In genomic region chr10:51886438-51887068, GRCh38 we compare ENCODE assay signal across 24 cellular contexts.
DNase-seq lines count a peak whose midpoint lies in the region; ATAC-seq, FAIRE-seq and TF ChIP-seq lines count a peak whose summit lies in the region.
"Had no signal": no experiment of that assay in that cellular context is flagged by ENCODE, and none has a peak within 500 bp of the region (broad histone marks: within the 10 kb centered on the region; RNA-seq: fewer than 3 reads in every experiment).

No MANE protein-coding gene starts in this region.

- WGBS in mesenchymal stem cell, result 31% methylated on average over 4 of the region's 4 CpGs
- 3 to 38% methylated on average over 3 to 4 of the region's 4 CpGs for WGBS in gastroesophageal sphincter (ENCODE audit: low coverage in 1 of 2), 2 donors
- WGBS in trophoblast cell (ENCODE audit: extremely low coverage, insufficient coverage, insufficient read length), result no CpG with 5 or more reads among the region's 4 CpGs

- H2AFZ ChIP-seq in mesenchymal stem cell (ENCODE audit: low read depth, low read length) (no peak overlapping the region), trophoblast cell (ENCODE audit: insufficient read depth, low read length, poor library complexity) (no peak overlapping the region)
- H2AFZ ChIP-seq: PC-9 had no signal

- H3K79me2 ChIP-seq in trophoblast cell (ENCODE audit: control insufficient read depth, insufficient read depth, low read length, poor library complexity), result no peaks in the 10 kb centered on the region

- H4K12ac ChIP-seq in trophoblast cell (ENCODE audit: low read depth, low read length), result no peak overlapping the region

- H3K4ac ChIP-seq in mesenchymal stem cell (ENCODE audit: low read depth in 1 of 2, low read length in 2 of 2) (no peak overlapping the region), trophoblast cell (ENCODE audit: low read depth, low read length) (no peak overlapping the region)

- H3K9me3 ChIP-seq in mesenchymal stem cell (ENCODE audit: control insufficient read depth, low read length) (peaks cover 6% of the 10 kb centered on the region), gastroesophageal sphincter (no peaks in the 10 kb centered on the region), trophoblast cell (ENCODE audit: insufficient read depth, low read depth, low read length) (peaks cover 2% of the 10 kb centered on the region)
- H3K9me3 ChIP-seq: A549, tibial artery had no signal

- TF ChIP-seq CTCF in AG09319 (IDR thresholded peaks at IDR 0.05; ENCODE audit: low read depth, low read length) (no peak), chondrocyte (IDR thresholded peaks at IDR 0.05) (no peak), GM13977 (IDR thresholded peaks at IDR 0.05; ENCODE audit: extremely low read depth, insufficient read depth, missing control alignments) (no peak), gastroesophageal sphincter (IDR thresholded peaks at IDR 0.05) (no peak)

- H3K4me2 ChIP-seq in mesenchymal stem cell (ENCODE audit: low read length, poor library complexity, severe bottlenecking) (no peak overlapping the region), trophoblast cell (ENCODE audit: low read length) (no peak overlapping the region)
- H3K4me2 ChIP-seq: A549, PC-9 had no signal

- no peak overlapping the region for H4K91ac ChIP-seq in mesenchymal stem cell (ENCODE audit: low read length)
- H4K91ac ChIP-seq in trophoblast cell (ENCODE audit: low read depth, low read length), result no peak overlapping the region

- H3K36me3 ChIP-seq in mesenchymal stem cell (ENCODE audit: control insufficient read depth in 1 of 2, insufficient read depth in 2 of 2, low read depth in 1 of 2, low read length in 2 of 2), result no peaks in the 10 kb centered on the region
- no peaks in the 10 kb centered on the region for H3K36me3 ChIP-seq in gastroesophageal sphincter
- H3K36me3 ChIP-seq in trophoblast cell (ENCODE audit: control insufficient read depth in 1 of 2, insufficient read depth in 2 of 2, low read length in 2 of 2), result no peaks in the 10 kb centered on the region
- H3K36me3 ChIP-seq: tibial artery had no signal

- H3K79me1 ChIP-seq in mesenchymal stem cell (replicated peaks; ENCODE audit: low read length, poor library complexity, severe bottlenecking) (no peaks in the 10 kb centered on the region), trophoblast cell (ENCODE audit: low read length) (no peaks in the 10 kb centered on the region)

- no peaks in the 10 kb centered on the region for H3K27me3 Mint-ChIP-seq in chondrocyte (ENCODE audit: low read depth)
- H3K27me3 Mint-ChIP-seq: central memory CD8-positive, alpha-beta T cell; effector memory CD8-positive, alpha-beta T cell; stimulated activated memory B cell treated with anti-CD40 and anti-IgM and Interleukin-4, amounts not matched to agents 10 μg/mL and 1 μg/mL and 100 μg/mL, for 72 hours had no signal

- no peak overlapping the region for H2BK120ac ChIP-seq in mesenchymal stem cell (ENCODE audit: low read depth, low read length)
- H2BK120ac ChIP-seq in trophoblast cell (ENCODE audit: insufficient read depth, low read length, poor library complexity), result no peak overlapping the region

- H4K8ac ChIP-seq in mesenchymal stem cell (ENCODE audit: low read length) (no peak overlapping the region), trophoblast cell (ENCODE audit: low read depth, low read length) (no peak overlapping the region)

- peaks cover 29% of the 10 kb centered on the region for H3K4me1 Mint-ChIP-seq in chondrocyte (ENCODE audit: low read depth)
- H3K4me1 Mint-ChIP-seq: CD8-positive, alpha-beta memory T cell; central memory CD8-positive, alpha-beta T cell; neural crest cell; stimulated activated memory B cell treated with anti-CD40 and anti-IgM and Interleukin-4, amounts not matched to agents 10 μg/mL and 1 μg/mL and 100 μg/mL, for 72 hours had no signal

- H2AK5ac ChIP-seq in mesenchymal stem cell (ENCODE audit: low read length, severe bottlenecking) (no peak overlapping the region), trophoblast cell (ENCODE audit: low read length) (no peak overlapping the region)

- no peaks in the 10 kb centered on the region for H3K27me3 ChIP-seq in mesenchymal stem cell (ENCODE audit: control insufficient read depth in 1 of 2, insufficient read depth in 1 of 2, low read length in 2 of 2)
- no peaks in the 10 kb centered on the region for H3K27me3 ChIP-seq in gastroesophageal sphincter
- H3K27me3 ChIP-seq in trophoblast cell (ENCODE audit: insufficient read depth, low read length), result no peaks in the 10 kb centered on the region
- H3K27me3 ChIP-seq: tibial artery had no signal

- peaks cover 3% of the 10 kb centered on the region for H3K36me3 Mint-ChIP-seq in chondrocyte (ENCODE audit: low read depth)
- H3K36me3 Mint-ChIP-seq: CD8-positive, alpha-beta memory T cell; stimulated activated memory B cell treated with anti-CD40 and anti-IgM and Interleukin-4, amounts not matched to agents 10 μg/mL and 1 μg/mL and 100 μg/mL, for 72 hours had no signal

- H3K9ac ChIP-seq in mesenchymal stem cell (ENCODE audit: low read length), result peak overlapping the region; percentile 26
- no peak overlapping the region for H3K9ac ChIP-seq in trophoblast cell (ENCODE audit: low read length)

- peak; percentile 23 for DNase-seq in AG09319 (ENCODE audit: extremely low read depth, low read depth)
- peak; percentile 51 for DNase-seq in LHCN-M2 (ENCODE audit: low read depth)
- DNase-seq in chondrocyte (ENCODE audit: low spot score), result no peak
- peak; percentile 67 for DNase-seq in mesenchymal stem cell
- DNase-seq in GM13977 (ENCODE audit: low spot score), result no peak
- no peak for DNase-seq in RCC 7860 (ENCODE audit: low spot score)
- DNase-seq in trophoblast cell, result no peak
- DNase-seq: CD8-positive, alpha-beta memory T cell; DND-41; effector memory CD8-positive, alpha-beta T cell; midbrain; NCI-H146; NCI-H2227 treated with DMSO at 0.1 percent for 48 hours; PC-9; stimulated activated CD4-positive, alpha-beta T cell treated with anti-CD3 and anti-CD28 coated beads, Interleukin-15, amount 100 ng/mL, for 24 hours; tibial artery had no signal

- peak overlapping the region; percentile 3 for H3K27ac Mint-ChIP-seq in chondrocyte (ENCODE audit: unreplicated experiment)
- H3K27ac Mint-ChIP-seq: CD8-positive, alpha-beta memory T cell; effector memory CD8-positive, alpha-beta T cell; stimulated activated memory B cell treated with anti-CD40 and anti-IgM and Interleukin-4, amounts not matched to agents 10 μg/mL and 1 μg/mL and 100 μg/mL, for 72 hours had no signal

- H3K9me3 Mint-ChIP-seq in chondrocyte (ENCODE audit: low read depth), result no peaks in the 10 kb centered on the region
- H3K9me3 Mint-ChIP-seq: CD8-positive, alpha-beta memory T cell; central memory CD8-positive, alpha-beta T cell; effector memory CD8-positive, alpha-beta T cell; stimulated activated memory B cell treated with anti-CD40 and anti-IgM and Interleukin-4, amounts not matched to agents 10 μg/mL and 1 μg/mL and 100 μg/mL, for 72 hours had no signal

- no peak overlapping the region for H3K4me3 Mint-ChIP-seq in chondrocyte (ENCODE audit: unreplicated experiment)
- H3K4me3 Mint-ChIP-seq: CD8-positive, alpha-beta memory T cell; central memory CD8-positive, alpha-beta T cell; effector memory CD8-positive, alpha-beta T cell; neural crest cell; stimulated activated memory B cell treated with anti-CD40 and anti-IgM and Interleukin-4, amounts not matched to agents 10 μg/mL and 1 μg/mL and 100 μg/mL, for 72 hours had no signal

- H2BK12ac ChIP-seq in mesenchymal stem cell (ENCODE audit: low read length in 2 of 2) (no peak overlapping the region), trophoblast cell (ENCODE audit: low read length) (no peak overlapping the region)

- H3K4me3 ChIP-seq in mesenchymal stem cell (ENCODE audit: insufficient read depth in 1 of 2, low read depth in 1 of 2, low read length in 2 of 2), result no peak overlapping the region
- H3K4me3 ChIP-seq in gastroesophageal sphincter, result no peak overlapping the region
- no peak overlapping the region for H3K4me3 ChIP-seq in trophoblast cell (ENCODE audit: low read depth, low read length)
- H3K4me3 ChIP-seq: A549, PC-9, SK-N-MC, tibial artery had no signal

- H3K27ac ChIP-seq in mesenchymal stem cell (ENCODE audit: low read length, poor library complexity, severe bottlenecking), result no peak overlapping the region
- H3K27ac ChIP-seq in gastroesophageal sphincter, result no peak overlapping the region
- no peak overlapping the region for H3K27ac ChIP-seq in trophoblast cell (ENCODE audit: low read depth, low read length)
- H3K27ac ChIP-seq: A549, PC-9, SK-N-MC had no signal

- no peak for TF ChIP-seq POLR2A in gastroesophageal sphincter (IDR thresholded peaks at IDR 0.05)

- no peak for FAIRE-seq in RCC 7860 (lab: Jason Lieb, UNC)
- FAIRE-seq: A549, frontal cortex had no signal

- no peak for ATAC-seq in gastroesophageal sphincter
- ATAC-seq: A549; effector memory CD8-positive, alpha-beta T cell; left lobe of liver; stimulated activated memory B cell treated with anti-CD40 and anti-IgM and Interleukin-4, amounts not matched to agents 10 μg/mL and 1 μg/mL and 100 μg/mL, for 72 hours had no signal

- H2BK15ac ChIP-seq in mesenchymal stem cell (ENCODE audit: low read depth, poor library complexity, severe bottlenecking), result no peak overlapping the region

- H3K4me1 ChIP-seq in mesenchymal stem cell (ENCODE audit: control insufficient read depth, insufficient read depth, low read depth, low read length) (peaks cover 2% of the 10 kb centered on the region), gastroesophageal sphincter (peaks cover 0 to 13% (median 0%) of the 10 kb centered on the region in 3 donors), trophoblast cell (ENCODE audit: control insufficient read depth in 1 of 2, insufficient read depth in 2 of 2, low read length in 2 of 2) (no peaks in the 10 kb centered on the region)
- H3K4me1 ChIP-seq: A549 had no signal

- no peak overlapping the region for H2BK5ac ChIP-seq in mesenchymal stem cell (ENCODE audit: low read depth, low read length, poor library complexity, severe bottlenecking)
- H2BK5ac ChIP-seq in trophoblast cell (ENCODE audit: low read depth, low read length, poor library complexity), result no peak overlapping the region

- H3K18ac ChIP-seq in mesenchymal stem cell (ENCODE audit: low read depth in 1 of 2, low read length in 2 of 2) (no peak overlapping the region), trophoblast cell (ENCODE audit: low read length) (no peak overlapping the region)

- H3K14ac ChIP-seq in mesenchymal stem cell (ENCODE audit: low read length in 2 of 2) (peak overlapping the region in 1 of 2 experiments; percentile 26), trophoblast cell (ENCODE audit: low read length) (no peak overlapping the region)

- in situ Hi-C loops in GM13977 (cut with MboI; ENCODE audit: low pct_unique_long_range_greater_than_20kb, low sequenced_read_pairs, unreplicated experiment), result no loop called here

- no peak overlapping the region for H3K23ac ChIP-seq in mesenchymal stem cell (ENCODE audit: low read length in 2 of 2)
- H3K23ac ChIP-seq in trophoblast cell (ENCODE audit: low read length), result no peak overlapping the region

- TF ChIP-seq EP300 in gastroesophageal sphincter (IDR thresholded peaks at IDR 0.05), result no peak

Comparison
In these comparisons a context has a peak if more than half of its experiments do, and no peak if none do; other contexts are left out.
1. DNase-seq: peak in AG09319 (single experiment), LHCN-M2 (single experiment) and mesenchymal stem cell (single experiment); none in chondrocyte (single experiment), GM13977 (single experiment), RCC 7860 (single experiment) and trophoblast cell (0 of 2).